17 cellular contexts compared by ENCODE assay signal in the genomic region with DNA sequence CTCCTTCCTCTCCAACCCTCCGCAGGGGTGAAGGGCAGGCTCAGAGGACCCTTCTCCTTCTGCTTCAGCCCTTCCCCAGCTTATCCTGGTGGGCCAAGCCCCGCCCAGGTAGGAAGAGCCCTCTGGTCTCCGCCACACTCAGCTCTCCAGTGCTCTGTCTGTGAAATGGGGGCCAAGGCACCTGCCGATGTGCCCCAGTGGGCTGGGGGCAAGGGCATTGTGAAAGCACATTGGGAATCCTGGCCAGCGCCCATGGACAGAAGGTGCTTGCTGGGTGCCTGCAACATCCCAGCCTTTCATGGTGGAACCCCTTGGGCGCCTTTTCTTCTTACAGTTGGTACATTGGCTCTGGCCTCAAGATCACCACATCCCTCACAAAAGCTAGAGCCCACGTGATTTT.
"Had no signal": no experiment of that assay in that cellular context is flagged by ENCODE, and none has a peak within 500 bp of the region (broad histone marks: within the 10 kb centered on the region; RNA-seq: fewer than 3 reads in every experiment).

No MANE protein-coding gene starts in this region.

- H3K9me3 Mint-ChIP-seq: mesothelial cell of epicardium; natural killer cell treated with Interleukin-12 subunit alpha and Interleukin-12 subunit beta and Interleukin-15 and Interleukin-18, amount 100 ng/mL, for 72 hours; stimulated activated effector memory CD8-positive, alpha-beta T cell treated with anti-CD3 and anti-CD28 coated beads, Interleukin-12 subunit alpha, Interleukin-12 subunit beta, amount 100 ng/mL, for 72 hours; stimulated activated naive CD8-positive, alpha-beta T cell treated with anti-CD3 and anti-CD28 coated beads, Interleukin-15, Interleukin-2, amounts not matched to agents 100 ng/mL and 50 ng/mL, for 24 hours had no signal

- H3K36me3 Mint-ChIP-seq: mesothelial cell of epicardium; naive B cell; natural killer cell treated with Interleukin-12 subunit alpha and Interleukin-12 subunit beta and Interleukin-15 and Interleukin-18, amount 100 ng/mL, for 72 hours; stimulated activated effector memory CD8-positive, alpha-beta T cell treated with anti-CD3 and anti-CD28 coated beads, Interleukin-12 subunit alpha, Interleukin-12 subunit beta, amount 100 ng/mL, for 72 hours had no signal

- DNase-seq: hippocampal formation; left colon; mesendoderm; naive B cell; ovary; retina; right cardiac atrium; stimulated activated CD4-positive, alpha-beta T cell treated with anti-CD3 and anti-CD28 coated beads, Interleukin-4, amount 100 ng/mL, for 24 hours; stimulated activated naive CD4-positive, alpha-beta T cell; tibial artery; trophoblast cell; upper lobe of right lung had no signal

- H3K4me3 Mint-ChIP-seq: mesothelial cell of epicardium; naive B cell; natural killer cell treated with Interleukin-12 subunit alpha and Interleukin-12 subunit beta and Interleukin-15 and Interleukin-18, amount 100 ng/mL, for 72 hours; stimulated activated effector memory CD8-positive, alpha-beta T cell treated with anti-CD3 and anti-CD28 coated beads, Interleukin-12 subunit alpha, Interleukin-12 subunit beta, amount 100 ng/mL, for 72 hours; stimulated activated naive CD8-positive, alpha-beta T cell treated with anti-CD3 and anti-CD28 coated beads, Interleukin-15, Interleukin-2, amounts not matched to agents 100 ng/mL and 50 ng/mL, for 24 hours had no signal

- ATAC-seq: left colon; left lung; stimulated activated effector memory CD8-positive, alpha-beta T cell treated with anti-CD3 and anti-CD28 coated beads, Interleukin-12 subunit alpha, Interleukin-12 subunit beta, amount 100 ng/mL, for 72 hours; upper lobe of right lung had no signal

- H3K4me1 Mint-ChIP-seq: mesothelial cell of epicardium; naive B cell; stimulated activated effector memory CD8-positive, alpha-beta T cell treated with anti-CD3 and anti-CD28 coated beads, Interleukin-12 subunit alpha, Interleukin-12 subunit beta, amount 100 ng/mL, for 72 hours had no signal

- H3K27ac Mint-ChIP-seq: mesothelial cell of epicardium; natural killer cell treated with Interleukin-12 subunit alpha and Interleukin-12 subunit beta and Interleukin-15 and Interleukin-18, amount 100 ng/mL, for 72 hours; stimulated activated effector memory CD8-positive, alpha-beta T cell treated with anti-CD3 and anti-CD28 coated beads, Interleukin-12 subunit alpha, Interleukin-12 subunit beta, amount 100 ng/mL, for 72 hours; stimulated activated naive CD8-positive, alpha-beta T cell treated with anti-CD3 and anti-CD28 coated beads, Interleukin-15, Interleukin-2, amounts not matched to agents 100 ng/mL and 50 ng/mL, for 24 hours had no signal

- H3K27me3 Mint-ChIP-seq: stimulated activated naive CD8-positive, alpha-beta T cell treated with anti-CD3 and anti-CD28 coated beads, Interleukin-15, Interleukin-2, amounts not matched to agents 100 ng/mL and 50 ng/mL, for 24 hours had no signal
